In genomic region chr12:92560713-92561542, GRCh38 we compare ENCODE assay signal across 16 cellular contexts.
A peak's percentile ranks its signal among the peaks of the same experiment; 100 is the strongest.
DNase-seq lines count a peak whose midpoint lies in the region; ATAC-seq and TF ChIP-seq lines count a peak whose summit lies in the region.
"Had no signal": no experiment of that assay in that cellular context is flagged by ENCODE, and none has a peak within 500 bp of the region (broad histone marks: within the 10 kb centered on the region; RNA-seq: fewer than 3 reads in every experiment).

No MANE protein-coding gene starts in this region.

- H3K9me3 Mint-ChIP-seq in activated T-cell treated with anti-CD3 and anti-CD28 coated beads, Interleukin-2, amount 50 U/mL, for 4 hours = peaks cover 23% of the 10 kb centered on the region
- peaks cover 27% of the 10 kb centered on the region for H3K9me3 Mint-ChIP-seq in activated naive CD8-positive, alpha-beta T cell treated with anti-CD3 and anti-CD28 coated beads, Interleukin-2, amount 50 U/mL, for 24 hours

- peak overlapping the region; percentile 70 to 92 (median 77) for H3K27ac ChIP-seq in right lobe of liver
- H3K27ac ChIP-seq in stomach smooth muscle (ENCODE audit: low read length) = peak overlapping the region; percentile 61
- H3K27ac ChIP-seq: upper lobe of right lung had no signal

- H3K9me3 ChIP-seq in right lobe of liver (no peaks in the 10 kb centered on the region), stomach smooth muscle (ENCODE audit: control insufficient read depth in 2 of 2, low read length in 2 of 2) (no peaks in the 10 kb centered on the region)
- H3K9me3 ChIP-seq: upper lobe of right lung had no signal

- H3K27me3 ChIP-seq in right lobe of liver (no peaks in the 10 kb centered on the region), stomach smooth muscle (ENCODE audit: control insufficient read depth in 1 of 2, insufficient read depth in 2 of 2, low read length in 2 of 2) (no peaks in the 10 kb centered on the region)
- H3K27me3 ChIP-seq: upper lobe of right lung had no signal

- peak overlapping the region; percentile 52 for H3K27ac Mint-ChIP-seq in activated naive CD8-positive, alpha-beta T cell treated with anti-CD3 and anti-CD28 coated beads, Interleukin-2, amount 50 U/mL, for 24 hours
- H3K27ac Mint-ChIP-seq: activated CD8-positive, alpha-beta memory T cell treated with anti-CD3 and anti-CD28 coated beads, Interleukin-2, amount 10 ng/mL, durations not matched to agents 7 days and 5 days had no signal

- no peak overlapping the region for H3K9ac ChIP-seq in stomach smooth muscle (ENCODE audit: low read length in 2 of 2)

- peaks cover 68% of the 10 kb centered on the region for H3K4me1 Mint-ChIP-seq in activated T-cell treated with anti-CD3 and anti-CD28 coated beads, Interleukin-2, amount 50 U/mL, for 4 hours (ENCODE audit: low read depth)
- H3K4me1 Mint-ChIP-seq in activated naive CD8-positive, alpha-beta T cell treated with anti-CD3 and anti-CD28 coated beads, Interleukin-2, amount 50 U/mL, for 24 hours = peaks cover 66% of the 10 kb centered on the region

- WGBS in right lobe of liver (ENCODE audit: insufficient coverage, low coverage, low lambda C conversion rate, missing lambda C conversion rate) = 71% methylated on average over 6 of the region's 6 CpGs

- no peak for ATAC-seq in activated T-cell treated with anti-CD3 and anti-CD28 coated beads, Interleukin-2, amount 50 U/mL, for 4 hours
- ATAC-seq in activated naive CD8-positive, alpha-beta T cell treated with anti-CD3 and anti-CD28 coated beads, Interleukin-2, amount 50 U/mL, for 24 hours = no peak
- peak in 3 of 4 donors; percentile 33 to 54 (median 44) for ATAC-seq in right lobe of liver
- ATAC-seq in GM19351 (IDR thresholded peaks at IDR 0.05; ENCODE audit: unreplicated experiment) = no peak
- ATAC-seq: activated CD8-positive, alpha-beta memory T cell treated with anti-CD3 and anti-CD28 coated beads, Interleukin-2, amount 10 ng/mL, durations not matched to agents 7 days and 5 days; naive thymus-derived CD4-positive, alpha-beta T cell had no signal

- TF ChIP-seq CTCF in right lobe of liver (IDR thresholded peaks at IDR 0.05) = no peak

- TF ChIP-seq POLR2A in right lobe of liver (IDR thresholded peaks at IDR 0.05) = no peak

- H3K36me3 ChIP-seq in right lobe of liver = no peaks in the 10 kb centered on the region
- no peaks in the 10 kb centered on the region for H3K36me3 ChIP-seq in stomach smooth muscle (ENCODE audit: control insufficient read depth in 2 of 2, insufficient read depth in 2 of 2, low read length in 2 of 2)
- H3K36me3 ChIP-seq: upper lobe of right lung had no signal

- intact Hi-C loops in right lobe of liver (cut with DNase I) = no loop called here

- H3K4me1 ChIP-seq in right lobe of liver (peaks cover 0 to 41% (median 17%) of the 10 kb centered on the region in 4 donors), stomach smooth muscle (ENCODE audit: control insufficient read depth, insufficient read depth, low read length) (peaks cover 5% of the 10 kb centered on the region)

- H3K36me3 Mint-ChIP-seq in activated T-cell treated with anti-CD3 and anti-CD28 coated beads, Interleukin-2, amount 50 U/mL, for 4 hours (ENCODE audit: insufficient read depth) = peaks cover 10% of the 10 kb centered on the region
- H3K36me3 Mint-ChIP-seq in activated naive CD8-positive, alpha-beta T cell treated with anti-CD3 and anti-CD28 coated beads, Interleukin-2, amount 50 U/mL, for 24 hours (ENCODE audit: low read depth) = peaks cover 21% of the 10 kb centered on the region

- H3K4me3 ChIP-seq in right lobe of liver = no peak overlapping the region
- no peak overlapping the region for H3K4me3 ChIP-seq in stomach smooth muscle (ENCODE audit: low read length in 2 of 2)
- H3K4me3 ChIP-seq: smooth muscle cell, upper lobe of right lung had no signal

- H3K4me3 Mint-ChIP-seq in activated T-cell treated with anti-CD3 and anti-CD28 coated beads, Interleukin-2, amount 50 U/mL, for 4 hours = peak overlapping the region; percentile 48
- H3K4me3 Mint-ChIP-seq in activated naive CD8-positive, alpha-beta T cell treated with anti-CD3 and anti-CD28 coated beads, Interleukin-2, amount 50 U/mL, for 24 hours = no peak overlapping the region
- H3K4me3 Mint-ChIP-seq: activated CD8-positive, alpha-beta memory T cell treated with anti-CD3 and anti-CD28 coated beads, Interleukin-2, amount 10 ng/mL, durations not matched to agents 7 days and 5 days; naive thymus-derived CD4-positive, alpha-beta T cell had no signal

- no peaks in the 10 kb centered on the region for H3K27me3 Mint-ChIP-seq in activated T-cell treated with anti-CD3 and anti-CD28 coated beads, Interleukin-2, amount 50 U/mL, for 4 hours (ENCODE audit: low read depth)
- H3K27me3 Mint-ChIP-seq in activated naive CD8-positive, alpha-beta T cell treated with anti-CD3 and anti-CD28 coated beads, Interleukin-2, amount 50 U/mL, for 24 hours = no peaks in the 10 kb centered on the region
- H3K27me3 Mint-ChIP-seq: activated CD8-positive, alpha-beta memory T cell treated with anti-CD3 and anti-CD28 coated beads, Interleukin-2, amount 10 ng/mL, durations not matched to agents 7 days and 5 days; naive thymus-derived CD4-positive, alpha-beta T cell had no signal

- no peak for DNase-seq in activated T-cell treated with anti-CD3 and anti-CD28 coated beads, Interleukin-2, amount 50 U/mL, for 4 hours
- DNase-seq in activated T-cell treated with anti-CD3 and anti-CD28 coated beads, Interleukin-2, amount 50 U/mL, for 1 hour = no peak
- DNase-seq in activated naive CD8-positive, alpha-beta T cell treated with anti-CD3 and anti-CD28 coated beads, Interleukin-2, amount 50 U/mL, for 24 hours = no peak
- DNase-seq in right lobe of liver (no peak), NCI-H2171 (lab: John Stamatoyannopoulos, UW) (no peak)
- DNase-seq in activated CD8-positive, alpha-beta memory T cell treated with anti-CD3 and anti-CD28 coated beads, Interleukin-2, amount 50 U/mL, for 4 hours = no peak
- DNase-seq: activated CD8-positive, alpha-beta memory T cell treated with anti-CD3 and anti-CD28 coated beads, Interleukin-2, amount 10 ng/mL, durations not matched to agents 7 days and 5 days; KBM-7; naive thymus-derived CD4-positive, alpha-beta T cell; NCI-H1436; NCI-H510A; T-helper 9 cell; upper lobe of right lung had no signal

Comparison
In these comparisons a context has a peak if more than half of its experiments do, and no peak if none do; other contexts are left out.
1. ATAC-seq: peak in right lobe of liver (3 of 4); none in activated T-cell treated with anti-CD3 and anti-CD28 coated beads, Interleukin-2, amount 50 U/mL, for 4 hours (0 of 2), activated naive CD8-positive, alpha-beta T cell treated with anti-CD3 and anti-CD28 coated beads, Interleukin-2, amount 50 U/mL, for 24 hours (single experiment) and GM19351 (single experiment).